ENCODE assay signal across 11 cellular contexts in the genomic region with DNA sequence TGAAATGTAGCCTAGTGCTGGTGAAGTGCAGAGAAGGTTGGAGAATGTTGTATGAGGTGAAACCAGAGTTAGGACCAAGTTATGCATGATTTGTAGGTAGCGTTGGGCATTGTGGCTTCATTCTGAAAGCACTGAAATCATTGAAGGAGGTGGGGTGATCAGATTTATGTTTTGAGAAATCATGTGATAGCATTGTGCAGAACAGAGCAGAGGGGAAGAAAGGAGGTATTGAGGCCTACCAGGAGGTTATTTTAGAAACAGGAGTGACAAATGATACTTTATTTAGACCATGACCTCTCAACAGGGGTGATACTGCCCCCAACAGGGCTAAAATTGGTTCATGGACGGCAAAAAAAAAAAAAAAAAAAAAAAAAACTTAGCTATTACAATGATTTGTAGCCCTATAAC. TPM values are rescaled to one million over a fixed set of nuclear protein-coding genes. Genes with fewer than 3 reads are reported as not detected.
DNase-seq lines count a peak whose midpoint lies in the region; ATAC-seq and TF ChIP-seq lines count a peak whose summit lies in the region.
"Had no signal": no experiment of that assay in that cellular context is flagged by ENCODE, and none has a peak within 500 bp of the region (broad histone marks: within the 10 kb centered on the region; RNA-seq: fewer than 3 reads in every experiment).

No MANE protein-coding gene starts in this region.

- no peaks in the 10 kb centered on the region for H3K36me3 ChIP-seq in right lobe of liver
- H3K36me3 ChIP-seq in stomach, result no peaks in the 10 kb centered on the region
- no peaks in the 10 kb centered on the region for H3K36me3 ChIP-seq in Caco-2 (ENCODE audit: control insufficient read depth, insufficient read depth, low read length)
- H3K36me3 ChIP-seq: spleen had no signal

- no peak overlapping the region for H3K4me3 ChIP-seq in right lobe of liver
- H3K4me3 ChIP-seq in stomach, result no peak overlapping the region
- no peak overlapping the region for H3K4me3 ChIP-seq in Caco-2 (ENCODE audit: low read depth, low read length)
- H3K4me3 ChIP-seq: spleen had no signal

- H3K4me1 Mint-ChIP-seq in Caco-2 (ENCODE audit: low read depth, unreplicated experiment), result no peaks in the 10 kb centered on the region

- TF ChIP-seq POLR2A in GM18505 (IDR thresholded peaks at IDR 0.05; ENCODE audit: borderline replicate concordance, extremely low read depth, insufficient read depth, insufficient read length), result no peak
- TF ChIP-seq POLR2A in right lobe of liver (IDR thresholded peaks at IDR 0.05), result no peak
- TF ChIP-seq POLR2A in stomach (IDR thresholded peaks at IDR 0.05), result no peak

- H3K27me3 ChIP-seq in right lobe of liver (no peaks in the 10 kb centered on the region), stomach (no peaks in the 10 kb centered on the region), Caco-2 (replicated peaks; ENCODE audit: control insufficient read depth, insufficient read depth, low read length) (no peaks in the 10 kb centered on the region)
- H3K27me3 ChIP-seq: foreskin keratinocyte, spleen had no signal

- H3K4me1 ChIP-seq in right lobe of liver, result no peaks in the 10 kb centered on the region
- no peaks in the 10 kb centered on the region for H3K4me1 ChIP-seq in stomach
- H3K4me1 ChIP-seq in Caco-2, result no peaks in the 10 kb centered on the region
- H3K4me1 ChIP-seq: foreskin keratinocyte, spleen had no signal

- peak in 3 of 4 donors; percentile 24 to 41 (median 41) for TF ChIP-seq CTCF in right lobe of liver (IDR thresholded peaks at IDR 0.05)
- TF ChIP-seq CTCF in stomach (IDR thresholded peaks at IDR 0.05), result no peak
- peak in 1 of 2 experiments; percentile 11 for TF ChIP-seq CTCF in Caco-2 (IDR thresholded peaks at IDR 0.05; ENCODE audit: insufficient read depth in 1 of 2, low read depth in 1 of 2, low read length in 1 of 2, severe bottlenecking in 1 of 2, unreplicated experiment in 1 of 2)
- TF ChIP-seq CTCF in omental fat pad (IDR thresholded peaks at IDR 0.05), result no peak

- ATAC-seq in GM18505 (IDR thresholded peaks at IDR 0.05; ENCODE audit: unreplicated experiment), result peak; percentile 70
- peak; percentile 74 for ATAC-seq in GM21717 (IDR thresholded peaks at IDR 0.05; ENCODE audit: unreplicated experiment)
- ATAC-seq in right lobe of liver, result peak; percentile 38 to 62 (median 54)
- no peak for ATAC-seq in omental fat pad (ENCODE audit: low FRiP score)
- ATAC-seq: foreskin keratinocyte had no signal

- TF ChIP-seq EP300 in Ishikawa (IDR thresholded peaks at IDR 0.05; ENCODE audit: borderline replicate concordance) (no peak), stomach (IDR thresholded peaks at IDR 0.05) (no peak)

- H3K9me3 ChIP-seq in right lobe of liver (no peaks in the 10 kb centered on the region), stomach (no peaks in the 10 kb centered on the region), Caco-2 (no peaks in the 10 kb centered on the region)

- POLR2A ChIA-PET in Caco-2 (lab: Charles Lee), result no interaction called here

- intact Hi-C loops in right lobe of liver (cut with DNase I), result no loop called here
- intact Hi-C loops in stomach (cut with DNase I; ENCODE audit: low total_unique reads), result no loop called here
- intact Hi-C loops in Caco-2 (cut with micrococcal nuclease; ENCODE audit: unreplicated experiment), result no loop called here

- H3K4me3 Mint-ChIP-seq in Caco-2 (ENCODE audit: unreplicated experiment), result no peak overlapping the region
- H3K4me3 Mint-ChIP-seq: IgD-negative memory B cell had no signal

- peaks cover 9% of the 10 kb centered on the region for H3K9me3 Mint-ChIP-seq in Caco-2 (ENCODE audit: unreplicated experiment)
- H3K9me3 Mint-ChIP-seq: IgD-negative memory B cell had no signal

- H3K27me3 Mint-ChIP-seq in Caco-2 (ENCODE audit: insufficient read depth, unreplicated experiment), result no peaks in the 10 kb centered on the region
- H3K27me3 Mint-ChIP-seq: IgD-negative memory B cell had no signal

- BruUV-seq in Caco-2 (replicated peaks; lab: Mats Ljungman, UMichigan), result no TSS peak

- no peaks in the 10 kb centered on the region for H3K36me3 Mint-ChIP-seq in Caco-2 (ENCODE audit: insufficient read depth, unreplicated experiment)
- H3K36me3 Mint-ChIP-seq: IgD-negative memory B cell had no signal

- DNase-seq in right lobe of liver (no peak), EL (no peak), stomach (no peak), Caco-2 (no peak), omental fat pad (ENCODE audit: low spot score) (no peak)
- DNase-seq: foreskin keratinocyte, spleen had no signal

- no peak overlapping the region for H3K27ac Mint-ChIP-seq in Caco-2 (ENCODE audit: unreplicated experiment)
- H3K27ac Mint-ChIP-seq: IgD-negative memory B cell had no signal

- H3K27ac ChIP-seq in right lobe of liver (no peak overlapping the region), stomach (no peak overlapping the region)
- H3K27ac ChIP-seq: foreskin keratinocyte, spleen had no signal

- TF ChIP-seq RAD21 in Ishikawa (IDR thresholded peaks at IDR 0.05; ENCODE audit: low read depth), result peak; percentile 52

- CTCF ChIA-PET in Caco-2 (lab: Charles Lee), result interaction anchor here (0.6 kb wide), 5 partner anchors 160 to 671 kb away, joined by 3 read pairs; no protein-coding TSS in a partner anchor

- WGBS in right lobe of liver (ENCODE audit: insufficient coverage, low coverage, low lambda C conversion rate, missing lambda C conversion rate), result 46% methylated on average over 2 of the region's 2 CpGs
- WGBS in stomach, 5 donors, result 48 to 75% (median 73%) methylated on average over 2 of the region's 2 CpGs

TF ChIP-seq in Ishikawa, 13 proteins besides CTCF, POLR2A, EP300 and RAD21:
- TF ChIP-seq, protein P1, sequence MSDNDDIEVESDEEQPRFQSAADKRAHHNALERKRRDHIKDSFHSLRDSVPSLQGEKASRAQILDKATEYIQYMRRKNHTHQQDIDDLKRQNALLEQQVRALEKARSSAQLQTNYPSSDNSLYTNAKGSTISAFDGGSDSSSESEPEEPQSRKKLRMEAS (IDR thresholded peaks at IDR 0.05), result no peak
- no peak for TF ChIP-seq YY1 (IDR thresholded peaks at IDR 0.05; ENCODE audit: low read depth)
- no peak for TF ChIP-seq CREB1 (IDR thresholded peaks at IDR 0.05; ENCODE audit: low read depth)
- TF ChIP-seq EGR1 (IDR thresholded peaks at IDR 0.05), result no peak
- no peak for TF ChIP-seq TEAD4 (IDR thresholded peaks at IDR 0.05)

RNA-seq across cellular contexts. Expression of gene HMGN3, which starts 15.6 kb away (rescaled TPM):
- total RNA-seq in right lobe of liver, result 10 to 100 TPM; 25.5 to 37.3 (median 32.9) TPM
- total RNA-seq in stomach, result 100 to 1,000 TPM in 1 of 5 donors, 10 to 100 TPM in 4; 34.8 to 118 (median 50.2) TPM
- 100 to 1,000 TPM; 109 to 150 (median 146) TPM for polyA plus RNA-seq in stomach
- total RNA-seq in Caco-2 (2022), result 246 and 251 TPM in 2 replicates
- 10 to 100 TPM; 26.7 to 66.2 (median 51.3) TPM for total RNA-seq in omental fat pad

Comparison
In these comparisons a context has a peak if more than half of its experiments do, and no peak if none do; other contexts are left out.
1. CTCF ChIP-seq: peak in right lobe of liver (3 of 4); none in stomach (0 of 7) and omental fat pad (0 of 3).